In the genomic region with DNA sequence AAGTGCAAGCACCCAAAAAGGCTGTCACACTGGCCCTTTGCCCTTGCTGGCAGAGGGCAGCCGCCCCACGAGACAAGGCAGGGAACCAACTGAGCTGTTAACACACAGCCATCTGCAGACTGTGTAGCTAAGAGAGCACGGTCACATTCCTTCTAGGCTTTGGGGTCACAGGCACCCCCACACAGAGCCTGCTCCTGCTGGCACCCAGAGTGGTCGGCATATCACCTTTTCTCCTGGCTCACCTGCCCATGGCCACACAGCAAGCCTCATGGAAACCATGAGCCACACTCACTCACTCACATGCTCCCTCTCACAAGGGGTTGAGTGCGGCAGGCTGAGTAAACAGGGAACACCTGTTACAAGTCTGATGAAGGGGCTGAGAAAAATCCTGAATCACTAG, we compare ENCODE assay signal across 24 cellular contexts.
A peak's percentile ranks its signal among the peaks of the same experiment; 100 is the strongest.
DNase-seq lines count a peak whose midpoint lies in the region; ATAC-seq lines count a peak whose summit lies in the region.
"Had no signal": no experiment of that assay in that cellular context is flagged by ENCODE, and none has a peak within 500 bp of the region (broad histone marks: within the 10 kb centered on the region; RNA-seq: fewer than 3 reads in every experiment).

No MANE protein-coding gene starts in this region.

- H3K27me3 Mint-ChIP-seq in CD4-positive, CD25-positive, alpha-beta regulatory T cell, result peaks cover 4% of the 10 kb centered on the region

- ATAC-seq in CD4-positive, CD25-positive, alpha-beta regulatory T cell (ENCODE audit: low read depth in 2 of 2), result no peak
- ATAC-seq in HG02885 (IDR thresholded peaks at IDR 0.05; ENCODE audit: poor library complexity, unreplicated experiment) (no peak), GM18511 (IDR thresholded peaks at IDR 0.05; ENCODE audit: unreplicated experiment) (no peak)
- ATAC-seq: K562, PC-3, SK-N-SH treated with all-trans-retinoic acid at 6 μM for 48 hours had no signal

- DNase-seq in DMS 273 (lab: John Stamatoyannopoulos, UW; ENCODE audit: unreplicated experiment), result peak; percentile 22
- no peak for DNase-seq in DMS 273 treated with DMSO at 0.1 percent for 48 hours (lab: John Stamatoyannopoulos, UW)
- no peak for DNase-seq in CD4-positive, CD25-positive, alpha-beta regulatory T cell
- peak; percentile 11 for DNase-seq in NCI-H2171 (lab: John Stamatoyannopoulos, UW)
- no peak for DNase-seq in trophoblast cell
- no peak for DNase-seq in NCI-H526 treated with DMSO at 0.1 percent for 48 hours (lab: John Stamatoyannopoulos, UW)
- DNase-seq: AML-193, GF-D8, NCI-H1105, NCI-H1694, NCI-H2081 treated with DMSO at 0.1 percent for 48 hours, NCI-H446, NCI-H774, PC-3, RPMI8226, SHP77 treated with DMSO at 0.1 percent for 48 hours had no signal

- H4K8ac ChIP-seq in trophoblast cell (ENCODE audit: low read depth, low read length), result no peak overlapping the region

- no peak overlapping the region for H2BK120ac ChIP-seq in trophoblast cell (ENCODE audit: insufficient read depth, low read length, poor library complexity)

- peaks cover under 1% of the 10 kb centered on the region for H3K36me3 ChIP-seq in CD4-positive, CD25-positive, alpha-beta regulatory T cell (ENCODE audit: control insufficient read depth, insufficient read depth, low read length)
- peaks cover 3% of the 10 kb centered on the region in 2 experiments for H3K36me3 ChIP-seq in trophoblast cell (ENCODE audit: control insufficient read depth in 1 of 2, insufficient read depth in 2 of 2, low read length in 2 of 2)

- no peaks in the 10 kb centered on the region for H3K9me3 ChIP-seq in CD4-positive, CD25-positive, alpha-beta regulatory T cell (ENCODE audit: control insufficient read depth in 2 of 2, low read length in 2 of 2)
- H3K9me3 ChIP-seq in trophoblast cell (ENCODE audit: insufficient read depth, low read depth, low read length), result peaks cover 11% of the 10 kb centered on the region
- H3K9me3 ChIP-seq: HAP-1 had no signal

- no peak overlapping the region for H4K12ac ChIP-seq in trophoblast cell (ENCODE audit: low read depth, low read length)

- H3K27ac ChIP-seq in CD4-positive, CD25-positive, alpha-beta regulatory T cell (ENCODE audit: insufficient read depth, low read length, poor library complexity, severe bottlenecking), result no peak overlapping the region
- H3K27ac ChIP-seq in trophoblast cell (ENCODE audit: low read depth, low read length), result no peak overlapping the region
- H3K27ac ChIP-seq: 22Rv1, C4-2B, HL-60 had no signal

- no peak overlapping the region for H4K91ac ChIP-seq in trophoblast cell (ENCODE audit: low read depth, low read length)

- no peak overlapping the region for H3K4ac ChIP-seq in trophoblast cell (ENCODE audit: low read depth, low read length)

- H3K27me3 ChIP-seq in CD4-positive, CD25-positive, alpha-beta regulatory T cell (ENCODE audit: control insufficient read depth, insufficient read depth, low read length), result no peaks in the 10 kb centered on the region
- H3K27me3 ChIP-seq in trophoblast cell (ENCODE audit: insufficient read depth, low read length), result no peaks in the 10 kb centered on the region

- no peak overlapping the region for H3K4me3 ChIP-seq in CD4-positive, CD25-positive, alpha-beta regulatory T cell (ENCODE audit: low read depth, low read length)
- peak overlapping the region; percentile 37 for H3K4me3 ChIP-seq in trophoblast cell (ENCODE audit: low read depth, low read length)
- H3K4me3 ChIP-seq: HAP-1, K562 had no signal

- H3K4me1 ChIP-seq in CD4-positive, CD25-positive, alpha-beta regulatory T cell (ENCODE audit: control insufficient read depth, insufficient read depth, low read length, poor library complexity, severe bottlenecking), result no peaks in the 10 kb centered on the region
- H3K4me1 ChIP-seq in trophoblast cell (ENCODE audit: control insufficient read depth in 1 of 2, insufficient read depth in 2 of 2, low read length in 2 of 2), result peaks cover 3 to 9% of the 10 kb centered on the region in 2 experiments

- H3K18ac ChIP-seq in trophoblast cell (ENCODE audit: low read length), result no peak overlapping the region

- H3K27ac Mint-ChIP-seq in CD4-positive, CD25-positive, alpha-beta regulatory T cell, result peak overlapping the region in 2 of 3 donors; percentile 40 to 44

- H3K79me1 ChIP-seq in trophoblast cell (ENCODE audit: low read length), result peaks cover 5% of the 10 kb centered on the region

- H2BK5ac ChIP-seq in trophoblast cell (ENCODE audit: low read depth, low read length, poor library complexity), result no peak overlapping the region

- H3K9ac ChIP-seq in trophoblast cell (ENCODE audit: low read length), result no peak overlapping the region

- H2AK5ac ChIP-seq in trophoblast cell (ENCODE audit: low read length), result no peak overlapping the region

- no peak overlapping the region for H2BK12ac ChIP-seq in trophoblast cell (ENCODE audit: low read length)

- no peaks in the 10 kb centered on the region for H3K9me3 Mint-ChIP-seq in CD4-positive, CD25-positive, alpha-beta regulatory T cell

- H3K4me3 Mint-ChIP-seq in CD4-positive, CD25-positive, alpha-beta regulatory T cell, result peak overlapping the region in 1 of 4 donors; percentile 61

- H3K79me2 ChIP-seq in trophoblast cell (ENCODE audit: control insufficient read depth, insufficient read depth, low read length, poor library complexity), result no peaks in the 10 kb centered on the region

- no peak overlapping the region for H3K4me2 ChIP-seq in trophoblast cell (ENCODE audit: low read length)

- H3K36me3 Mint-ChIP-seq in CD4-positive, CD25-positive, alpha-beta regulatory T cell, result peaks cover 4% of the 10 kb centered on the region

- H2AFZ ChIP-seq in trophoblast cell (ENCODE audit: insufficient read depth, low read length, poor library complexity), result no peak overlapping the region

- WGBS in trophoblast cell (ENCODE audit: extremely low coverage, insufficient coverage, insufficient read length), result no CpG with 5 or more reads among the region's 5 CpGs

- peaks cover 3 to 11% (median 6%) of the 10 kb centered on the region in 4 donors for H3K4me1 Mint-ChIP-seq in CD4-positive, CD25-positive, alpha-beta regulatory T cell

- no peak overlapping the region for H3K23ac ChIP-seq in trophoblast cell (ENCODE audit: low read length)

- no peak overlapping the region for H3K14ac ChIP-seq in trophoblast cell (ENCODE audit: low read length)

Comparison
In these comparisons a context has a peak if more than half of its experiments do, and no peak if none do; other contexts are left out.
1. DNase-seq: peak in DMS 273 (single experiment) and NCI-H2171 (single experiment); none in DMS 273 treated with DMSO at 0.1 percent for 48 hours (single experiment), CD4-positive, CD25-positive, alpha-beta regulatory T cell (0 of 3), trophoblast cell (0 of 2) and NCI-H526 treated with DMSO at 0.1 percent for 48 hours (single experiment).